Comparison of ENCODE assay signal across 12 cellular contexts in the genomic region with DNA sequence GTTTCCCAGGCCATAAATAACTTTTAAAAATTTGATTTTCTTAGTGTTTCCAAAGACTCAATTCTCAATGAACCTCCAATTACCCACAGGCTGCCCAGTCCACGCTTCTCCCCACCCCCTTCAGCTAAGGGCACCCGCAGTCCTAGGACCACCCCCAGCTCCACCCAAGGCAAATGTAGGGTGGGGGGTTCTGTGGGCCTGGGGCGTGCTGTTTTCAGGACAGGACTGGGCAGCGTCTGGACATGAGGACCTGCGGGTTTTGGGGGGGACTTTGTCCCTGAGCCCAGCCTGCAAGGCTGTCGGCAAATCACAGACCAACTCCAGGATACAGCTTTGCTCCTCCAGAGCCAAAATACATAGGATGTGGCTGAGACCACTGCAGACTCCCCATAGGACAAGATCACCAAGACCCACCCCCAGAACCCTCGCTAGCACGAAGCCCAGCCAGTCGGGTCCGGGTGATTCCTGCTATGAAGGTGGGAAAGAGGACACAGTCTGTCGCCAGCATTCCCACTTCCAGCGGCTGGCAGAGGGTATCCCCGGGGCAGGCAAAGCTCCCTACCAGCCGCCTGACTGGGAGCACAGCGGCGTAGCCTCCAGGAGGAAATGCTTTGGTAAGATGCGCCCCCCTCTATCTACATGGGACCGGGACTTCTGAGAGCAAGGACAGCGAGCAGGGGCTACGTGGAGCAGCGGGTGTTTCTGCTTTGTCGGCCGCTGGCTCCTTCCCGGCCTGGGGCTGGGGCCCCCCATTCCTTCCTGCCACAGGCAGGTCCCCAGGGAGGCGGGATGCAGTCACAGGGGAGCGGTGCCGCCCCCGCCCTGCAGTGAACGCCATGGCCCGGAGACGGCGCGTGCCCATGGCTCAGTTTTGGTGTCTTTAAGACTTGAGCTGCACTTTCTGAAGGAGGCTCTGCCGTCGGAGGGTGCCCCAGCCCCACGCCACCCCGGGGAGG. TPM values are rescaled to one million over a fixed set of nuclear protein-coding genes. Genes with fewer than 3 reads are reported as not detected.
DNase-seq lines count a peak whose midpoint lies in the region; ATAC-seq and TF ChIP-seq lines count a peak whose summit lies in the region.
"Had no signal": no experiment of that assay in that cellular context is flagged by ENCODE, and none has a peak within 500 bp of the region (broad histone marks: within the 10 kb centered on the region; RNA-seq: fewer than 3 reads in every experiment).

No MANE protein-coding gene starts in this region.

- H3K27ac ChIP-seq in Panc1 (ENCODE audit: low read length) (peak overlapping the region; percentile 85; the same call in 1 of the 2 replicates), stomach (peak overlapping the region in 3 of 5 donors; percentile 94 to 99 (median 97))

- H3K4me3 ChIP-seq in Panc1 (ENCODE audit: low read depth in 2 of 2, low read length in 2 of 2) (no peak overlapping the region), iPS-15b (ENCODE audit: low read depth, low read length) (peak overlapping the region; percentile 89), stomach (peak overlapping the region in 3 of 4 donors; percentile 89 to 98 (median 94))

- no peak for TF ChIP-seq CTCF in Panc1 (IDR thresholded peaks at IDR 0.05)
- no peak for TF ChIP-seq CTCF in stomach (IDR thresholded peaks at IDR 0.05)

- no peak overlapping the region for H3K4me3 Mint-ChIP-seq in T-helper 2 cell treated with Interferon-gamma antibody and Interleukin-4, amounts not matched to agents 5 μg/mL and 100 μg/mL, for 36 hours
- no peak overlapping the region for H3K4me3 Mint-ChIP-seq in activated CD4-positive, alpha-beta memory T cell treated with anti-CD3 and anti-CD28 coated beads for 36 hours

- DNase-seq in T-helper 2 cell treated with Interferon-gamma antibody and Interleukin-4, amounts not matched to agents 5 μg/mL and 100 μg/mL, for 36 hours (ENCODE audit: low spot score), result no peak
- no peak for DNase-seq in T-helper 2 cell
- DNase-seq in Panc1 (ENCODE audit: low read depth, low spot score), result no peak
- no peak for DNase-seq in stomach
- DNase-seq in SK-N-DZ (ENCODE audit: low spot score), result no peak
- DNase-seq in activated CD4-positive, alpha-beta memory T cell treated with anti-CD3 and anti-CD28 coated beads for 36 hours, result no peak
- DNase-seq: activated B cell treated with CpG ODN at 0.5 μM for 24 hours, NCI-H1694 treated with DMSO at 0.1 percent for 48 hours, PC-9 had no signal

- H3K9me3 Mint-ChIP-seq in T-helper 2 cell treated with Interferon-gamma antibody and Interleukin-4, amounts not matched to agents 5 μg/mL and 100 μg/mL, for 36 hours, result no peaks in the 10 kb centered on the region
- H3K9me3 Mint-ChIP-seq in activated CD4-positive, alpha-beta memory T cell treated with anti-CD3 and anti-CD28 coated beads for 36 hours, result no peaks in the 10 kb centered on the region
- H3K9me3 Mint-ChIP-seq: activated B cell treated with CpG ODN at 0.5 μM for 24 hours; activated naive CD4-positive, alpha-beta T cell treated with anti-CD3 and anti-CD28 coated beads, Interleukin-2, amount 50 U/mL, for 72 hours had no signal

- TF ChIP-seq POLR2A in stomach (IDR thresholded peaks at IDR 0.05), result no peak

- ATAC-seq in Panc1 (no peak), GM19463 (IDR thresholded peaks at IDR 0.05; ENCODE audit: unreplicated experiment) (no peak)
- ATAC-seq: activated naive CD4-positive, alpha-beta T cell treated with anti-CD3 and anti-CD28 coated beads, Interleukin-2, amount 50 U/mL, for 72 hours had no signal

- H3K4me1 ChIP-seq in Panc1 (ENCODE audit: control insufficient read depth, insufficient read depth, low read length) (peaks cover 10% of the 10 kb centered on the region; the same call in 1 of the 2 replicates), iPS-15b (ENCODE audit: control insufficient read depth, insufficient read depth, low read length) (peaks cover 8% of the 10 kb centered on the region), stomach (peaks cover 30 to 42% (median 36%) of the 10 kb centered on the region in 4 donors)

- TF ChIP-seq EP300 in stomach (IDR thresholded peaks at IDR 0.05), result no peak

- in situ Hi-C loops in Panc1 (cut with HindIII; ENCODE audit: low pct_unique_long_range_greater_than_20kb, low sequenced_read_pairs), result no loop called here

- H3K27me3 ChIP-seq in Panc1 (ENCODE audit: control insufficient read depth, insufficient read depth, low read length), result no peaks in the 10 kb centered on the region
- no peaks in the 10 kb centered on the region for H3K27me3 ChIP-seq in iPS-15b (ENCODE audit: control insufficient read depth, insufficient read depth, low read length)
- H3K27me3 ChIP-seq in stomach, result no peaks in the 10 kb centered on the region

- intact Hi-C loops in Panc1 (cut with micrococcal nuclease; ENCODE audit: unreplicated experiment) (no loop called here), stomach (cut with DNase I; ENCODE audit: low total_unique reads) (no loop called here)
- intact Hi-C loops in activated CD4-positive, alpha-beta memory T cell treated with anti-CD3 and anti-CD28 coated beads for 36 hours (cut with micrococcal nuclease), result loop anchor here (5.0 kb wide), 1 partner anchor 33 kb away; no protein-coding TSS in a partner anchor

- H3K36me3 ChIP-seq in Panc1 (ENCODE audit: control insufficient read depth, insufficient read depth, low read length), result peaks cover 2% of the 10 kb centered on the region; the same call in 1 of the 2 replicates
- H3K36me3 ChIP-seq in iPS-15b (ENCODE audit: control insufficient read depth, insufficient read depth, low read length), result peaks cover 37% of the 10 kb centered on the region
- H3K36me3 ChIP-seq in stomach, result peaks cover 13 to 61% (median 40%) of the 10 kb centered on the region in 4 donors

- H3K9ac ChIP-seq in iPS-15b (ENCODE audit: low read depth, low read length), result peak overlapping the region; percentile 65

- peaks cover 19% of the 10 kb centered on the region for H3K36me3 Mint-ChIP-seq in T-helper 2 cell treated with Interferon-gamma antibody and Interleukin-4, amounts not matched to agents 5 μg/mL and 100 μg/mL, for 36 hours (ENCODE audit: low read depth)
- peaks cover 25% of the 10 kb centered on the region for H3K36me3 Mint-ChIP-seq in activated CD4-positive, alpha-beta memory T cell treated with anti-CD3 and anti-CD28 coated beads for 36 hours

- POLR2A ChIA-PET in Panc1 (lab: Charles Lee), result interaction anchor here (0.7 kb wide), 1 partner anchor 286 kb away, joined by 3 read pairs; no protein-coding TSS in a partner anchor
- POLR2A ChIA-PET in activated CD4-positive, alpha-beta memory T cell treated with anti-CD3 and anti-CD28 coated beads for 36 hours (lab: Charles Lee), result interaction anchor here (2.1 kb wide), 1 partner anchor 27 kb away, joined by 11 read pairs; the partner anchor contains the start of gene LMNB2

- CTCF ChIA-PET in Panc1 (lab: Charles Lee), result interaction anchor here (0.5 kb wide), 1 partner anchor 49 kb away, joined by 7 read pairs; no protein-coding TSS in a partner anchor
- CTCF ChIA-PET in activated CD4-positive, alpha-beta memory T cell treated with anti-CD3 and anti-CD28 coated beads for 36 hours (lab: Charles Lee), result interaction anchor here (0.6 to 2.2 kb wide), 5 partner anchors 50 to 208 kb away, joined by 3 to 12 read pairs (median 4); no protein-coding TSS in a partner anchor

- H3K9me3 ChIP-seq in Panc1 (ENCODE audit: control insufficient read depth, insufficient read depth, low read depth, low read length), result no peaks in the 10 kb centered on the region
- H3K9me3 ChIP-seq in iPS-15b (ENCODE audit: control insufficient read depth, insufficient read depth, low read length), result no peaks in the 10 kb centered on the region
- H3K9me3 ChIP-seq in stomach, result no peaks in the 10 kb centered on the region

- 65 to 77% (median 73%) methylated on average over 23 to 37 of the region's 37 CpGs for WGBS in stomach, 5 donors

- H3K27me3 Mint-ChIP-seq in T-helper 2 cell treated with Interferon-gamma antibody and Interleukin-4, amounts not matched to agents 5 μg/mL and 100 μg/mL, for 36 hours (ENCODE audit: low read depth), result no peaks in the 10 kb centered on the region
- H3K27me3 Mint-ChIP-seq in activated CD4-positive, alpha-beta memory T cell treated with anti-CD3 and anti-CD28 coated beads for 36 hours, result no peaks in the 10 kb centered on the region
- H3K27me3 Mint-ChIP-seq: activated B cell treated with CpG ODN at 0.5 μM for 24 hours had no signal

- no TSS peak for BruUV-seq in Panc1 (replicated peaks; lab: Mats Ljungman, UMichigan)

- H3K27ac Mint-ChIP-seq in T-helper 2 cell treated with Interferon-gamma antibody and Interleukin-4, amounts not matched to agents 5 μg/mL and 100 μg/mL, for 36 hours, result peak overlapping the region; percentile 3
- H3K27ac Mint-ChIP-seq in activated CD4-positive, alpha-beta memory T cell treated with anti-CD3 and anti-CD28 coated beads for 36 hours, result no peak overlapping the region
- H3K27ac Mint-ChIP-seq: activated B cell treated with CpG ODN at 0.5 μM for 24 hours had no signal

- peaks cover 6% of the 10 kb centered on the region for H3K4me1 Mint-ChIP-seq in T-helper 2 cell treated with Interferon-gamma antibody and Interleukin-4, amounts not matched to agents 5 μg/mL and 100 μg/mL, for 36 hours (ENCODE audit: low read depth)
- H3K4me1 Mint-ChIP-seq in activated CD4-positive, alpha-beta memory T cell treated with anti-CD3 and anti-CD28 coated beads for 36 hours (ENCODE audit: low read depth), result peaks cover 15% of the 10 kb centered on the region

RNA-seq across cellular contexts. Expression of gene TIMM13, which starts 1.6 kb away (rescaled TPM):
- 128 TPM for total RNA-seq in Panc1 (2021; ENCODE audit: unreplicated experiment)
- 172 TPM for polyA plus RNA-seq in Panc1 (2012; ENCODE audit: insufficient read length)
- total RNA-seq in stomach, result 10 to 100 TPM in 4 of 5 donors, not detected in 1; 19.2 to 54.5 (median 27.6) TPM
- 100 to 1,000 TPM in 1 of 3 donors, 10 to 100 TPM in 2; 62.6 to 133 (median 97.8) TPM for polyA plus RNA-seq in stomach
- 74.0 and 74.4 TPM in 2 replicates for polyA plus RNA-seq in SK-N-DZ (2014; cell fraction: cytosol; rRNA removed)
- 50.3 and 54.7 TPM in 2 replicates for polyA plus RNA-seq in SK-N-DZ (2014; cell fraction: nucleus; rRNA removed)
- total RNA-seq in activated CD4-positive, alpha-beta memory T cell treated with anti-CD3 and anti-CD28 coated beads for 36 hours, result 10 to 100 TPM; 69.0 to 72.0 TPM

RNA-seq across cellular contexts. Expression of gene LMNB2, which starts 27.7 kb away (rescaled TPM):
- total RNA-seq in Panc1 (2021; ENCODE audit: unreplicated experiment), result 159 TPM
- 166 TPM for polyA plus RNA-seq in Panc1 (2012; ENCODE audit: insufficient read length)
- total RNA-seq in stomach, result 10 to 100 TPM; 19.8 to 76.8 (median 29.0) TPM
- 10 to 100 TPM; 12.2 to 19.7 (median 13.6) TPM for polyA plus RNA-seq in stomach
- polyA plus RNA-seq in SK-N-DZ (2014; cell fraction: cytosol; rRNA removed), result 86.8 and 135 TPM in 2 replicates
- polyA plus RNA-seq in SK-N-DZ (2014; cell fraction: nucleus; rRNA removed), result 69.3 and 77.1 TPM in 2 replicates
- 100 to 1,000 TPM; 100 to 104 TPM for total RNA-seq in activated CD4-positive, alpha-beta memory T cell treated with anti-CD3 and anti-CD28 coated beads for 36 hours

RNA-seq across cellular contexts. Expression of gene GADD45B, which starts 46.9 kb away (rescaled TPM):
- total RNA-seq in Panc1 (2021; ENCODE audit: unreplicated experiment) (56.2 TPM), stomach (100 to 1,000 TPM in 1 of 5 donors, 10 to 100 TPM in 4; 61.6 to 588 (median 91.0) TPM)
- polyA plus RNA-seq in Panc1 (2012; ENCODE audit: insufficient read length), result 43.3 TPM
- 10 to 100 TPM; 52.9 to 92.1 (median 53.8) TPM for polyA plus RNA-seq in stomach
- 0.32 TPM in 1 of 2 replicates, not detected in the other for polyA plus RNA-seq in SK-N-DZ (2014; cell fraction: cytosol; rRNA removed)
- polyA plus RNA-seq in SK-N-DZ (2014; cell fraction: nucleus; rRNA removed), result not detected in 2 replicates
- total RNA-seq in activated CD4-positive, alpha-beta memory T cell treated with anti-CD3 and anti-CD28 coated beads for 36 hours, result 10 to 100 TPM; 34.5 to 38.1 TPM

Comparison
In these comparisons a context has a peak if more than half of its experiments do, and no peak if none do; other contexts are left out.
1. H3K4me3 ChIP-seq: peak in iPS-15b (single experiment) and stomach (3 of 4); none in Panc1 (0 of 2).